32 cellular contexts compared by ENCODE assay signal in the genomic region with DNA sequence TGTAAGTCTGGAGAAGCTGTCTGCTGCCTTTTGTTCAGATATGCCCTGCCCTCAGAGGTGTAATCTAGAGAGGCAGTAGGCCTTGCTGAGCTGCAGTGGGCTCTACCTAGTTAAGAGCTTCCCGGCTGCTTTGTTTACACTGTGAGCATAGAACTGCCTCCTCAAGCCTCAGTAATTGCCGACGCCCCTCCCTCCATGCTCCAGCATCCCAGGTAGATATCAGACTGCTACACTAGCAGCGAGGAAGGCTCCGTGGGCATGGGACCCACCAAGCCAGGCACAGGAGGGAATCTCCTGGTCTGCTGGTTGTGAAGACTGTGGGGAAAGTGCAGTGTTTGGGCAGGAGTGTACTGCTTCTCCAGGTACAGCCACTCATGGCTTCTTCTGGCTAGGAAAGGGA. TPM values are rescaled to one million over a fixed set of nuclear protein-coding genes. Genes with fewer than 3 reads are reported as not detected.
"Had no signal": no experiment of that assay in that cellular context is flagged by ENCODE, and none has a peak within 500 bp of the region (broad histone marks: within the 10 kb centered on the region; RNA-seq: fewer than 3 reads in every experiment).

No MANE protein-coding gene starts in this region.

- H3K4me1 ChIP-seq: esophagus squamous epithelium had no signal

- H3K27me3 ChIP-seq: brain microvascular endothelial cell, esophagus squamous epithelium, gastroesophageal sphincter had no signal

- H3K36me3 Mint-ChIP-seq: activated naive CD4-positive, alpha-beta T cell treated with anti-CD3 and anti-CD28 coated beads, Interleukin-2, amount 10 ng/mL, durations not matched to agents 7 days and 5 days had no signal

- H3K4me3 ChIP-seq: esophagus squamous epithelium, gastroesophageal sphincter had no signal

- H3K9me3 Mint-ChIP-seq: activated CD8-positive, alpha-beta T cell treated with anti-CD3 and anti-CD28 coated beads for 36 hours; activated naive CD4-positive, alpha-beta T cell treated with anti-CD3 and anti-CD28 coated beads, Interleukin-2, amount 10 ng/mL, durations not matched to agents 7 days and 5 days; activated T-cell treated with anti-CD3 and anti-CD28 coated beads, Interleukin-2, amount 50 U/mL, for 24 hours; T-helper 2 cell treated with Interferon-gamma antibody and Interleukin-4, amounts not matched to agents 5 μg/mL and 100 μg/mL, for 36 hours had no signal

- H3K4me1 Mint-ChIP-seq: activated B cell treated with CpG ODN at 0.5 μM for 24 hours; activated naive CD4-positive, alpha-beta T cell treated with anti-CD3 and anti-CD28 coated beads, Interleukin-2, amount 10 ng/mL, durations not matched to agents 7 days and 5 days; T-helper 17 cell had no signal

- H3K27me3 Mint-ChIP-seq: activated B cell treated with CpG ODN at 0.5 μM for 24 hours; activated naive CD4-positive, alpha-beta T cell treated with anti-CD3 and anti-CD28 coated beads, Interleukin-2, amount 10 ng/mL, durations not matched to agents 7 days and 5 days; T-helper 17 cell had no signal

- H3K9me3 ChIP-seq: esophagus squamous epithelium had no signal

- DNase-seq: activated B cell treated with CpG ODN at 0.5 μM for 24 hours; activated CD4-positive, alpha-beta T cell treated with anti-CD3 and anti-CD28 coated beads for 48 hours; activated CD4-positive, alpha-beta T cell treated with anti-CD3 and anti-CD28 coated beads, Interleukin-2, amount 50 U/mL, for 1 hour; activated CD4-positive, alpha-beta T cell treated with anti-CD3 and anti-CD28 coated beads, Interleukin-2, amount 50 U/mL, for 48 hours; activated CD8-positive, alpha-beta memory T cell treated with anti-CD3 and anti-CD28 coated beads for 24 hours; activated CD8-positive, alpha-beta memory T cell treated with anti-CD3 and anti-CD28 coated beads, Interleukin-2, amount 50 U/mL, for 4 hours; activated CD8-positive, alpha-beta T cell treated with anti-CD3 and anti-CD28 coated beads for 36 hours; activated gamma-delta T cell; activated naive CD4-positive, alpha-beta T cell; activated naive CD4-positive, alpha-beta T cell treated with anti-CD3 and anti-CD28 coated beads, Interleukin-2, amount 10 ng/mL, durations not matched to agents 7 days and 5 days; activated T-cell treated with anti-CD3 and anti-CD28 coated beads for 4 hours; activated T-cell treated with anti-CD3 and anti-CD28 coated beads, Interleukin-2, amount 50 U/mL, for 24 hours; activated T-cell treated with anti-CD3 and anti-CD28 coated beads, Interleukin-2, amount 50 U/mL, for 72 hours; amniotic stem cell; anterior cingulate cortex; brain microvascular endothelial cell; caudate nucleus; cortex of kidney; dermis blood vessel endothelial cell; effector CD4-positive, alpha-beta T cell; effector memory CD8-positive, alpha-beta T cell; esophagus squamous epithelium; foreskin melanocyte; T-helper 1 cell; T-helper 17 cell; T1000; WERI-Rb-1 had no signal

- H3K27ac ChIP-seq: brain microvascular endothelial cell, epithelial cell of prostate, esophagus squamous epithelium, gastroesophageal sphincter, WERI-Rb-1 had no signal

- ATAC-seq: activated CD4-positive, CD25-positive, alpha-beta regulatory T cell treated with anti-CD3 and anti-CD28 coated beads, Interleukin-2, amount 50 U/mL, for 24 hours; activated CD8-positive, alpha-beta T cell treated with anti-CD3 and anti-CD28 coated beads for 36 hours; activated naive CD4-positive, alpha-beta T cell treated with anti-CD3 and anti-CD28 coated beads, Interleukin-2, amount 50 U/mL, for 72 hours; activated T-cell treated with anti-CD3 and anti-CD28 coated beads, Interleukin-2, amount 50 U/mL, for 72 hours; effector memory CD8-positive, alpha-beta T cell; gastroesophageal sphincter; T-helper 17 cell had no signal

- H3K36me3 ChIP-seq: brain microvascular endothelial cell, esophagus squamous epithelium, gastroesophageal sphincter, WERI-Rb-1 had no signal

- H3K4me3 Mint-ChIP-seq: activated B cell treated with CpG ODN at 0.5 μM for 24 hours; activated CD8-positive, alpha-beta T cell treated with anti-CD3 and anti-CD28 coated beads for 36 hours; activated naive CD4-positive, alpha-beta T cell treated with anti-CD3 and anti-CD28 coated beads, Interleukin-2, amount 10 ng/mL, durations not matched to agents 7 days and 5 days; activated T-cell treated with anti-CD3 and anti-CD28 coated beads, Interleukin-2, amount 50 U/mL, for 24 hours; activated T-cell treated with anti-CD3 and anti-CD28 coated beads, Interleukin-2, amount 50 U/mL, for 72 hours; effector memory CD8-positive, alpha-beta T cell; T-helper 17 cell; T-helper 2 cell treated with Interferon-gamma antibody and Interleukin-4, amounts not matched to agents 5 μg/mL and 100 μg/mL, for 36 hours had no signal

- H3K27ac Mint-ChIP-seq: activated B cell treated with CpG ODN at 0.5 μM for 24 hours; activated CD8-positive, alpha-beta T cell treated with anti-CD3 and anti-CD28 coated beads for 36 hours; activated naive CD4-positive, alpha-beta T cell treated with anti-CD3 and anti-CD28 coated beads, Interleukin-2, amount 10 ng/mL, durations not matched to agents 7 days and 5 days; activated naive CD4-positive, alpha-beta T cell treated with anti-CD3 and anti-CD28 coated beads, Interleukin-2, amount 50 U/mL, for 72 hours; activated T-cell treated with anti-CD3 and anti-CD28 coated beads, Interleukin-2, amount 50 U/mL, for 24 hours; activated T-cell treated with anti-CD3 and anti-CD28 coated beads, Interleukin-2, amount 50 U/mL, for 72 hours; effector memory CD8-positive, alpha-beta T cell; T-helper 17 cell; T-helper 2 cell treated with Interferon-gamma antibody and Interleukin-4, amounts not matched to agents 5 μg/mL and 100 μg/mL, for 36 hours had no signal

RNA-seq across cellular contexts. Expression of gene CXCL12, which starts 26.4 kb away (rescaled TPM):
- total RNA-seq: activated B cell treated with CpG ODN at 0.5 μM for 24 hours; activated CD8-positive, alpha-beta T cell treated with anti-CD3 and anti-CD28 coated beads for 36 hours; activated T-cell treated with anti-CD3 and anti-CD28 coated beads, Interleukin-2, amount 50 U/mL, for 72 hours had no signal
